Comparison of ENCODE assay signal across 26 cellular contexts in genomic region chr1:234735976-234736375, GRCh38.
DNase-seq lines count a peak whose midpoint lies in the region; ATAC-seq and TF ChIP-seq lines count a peak whose summit lies in the region.
"Had no signal": no experiment of that assay in that cellular context is flagged by ENCODE, and none has a peak within 500 bp of the region (broad histone marks: within the 10 kb centered on the region; RNA-seq: fewer than 3 reads in every experiment).

No MANE protein-coding gene starts in this region.

- peak overlapping the region; percentile 40 for H3K27ac Mint-ChIP-seq in activated CD4-positive, alpha-beta T cell treated with anti-CD3 and anti-CD28 coated beads for 36 hours
- H3K27ac Mint-ChIP-seq in dendritic cell treated with granulocyte-macrophage colony-stimulating factor and Interleukin-4, amounts not matched to agents 40 ng/mL and 50 ng/mL, for 4 days, result peak overlapping the region; percentile 25
- peak overlapping the region; percentile 22 for H3K27ac Mint-ChIP-seq in neural crest cell (ENCODE audit: unreplicated experiment)
- H3K27ac Mint-ChIP-seq: memory B cell had no signal

- H3K36me3 ChIP-seq in vagina, result no peaks in the 10 kb centered on the region
- H3K36me3 ChIP-seq: HAP-1, right lobe of liver, transverse colon had no signal

- no peak for TF ChIP-seq POLR2A in vagina (IDR thresholded peaks at IDR 0.05)

- H3K9me3 Mint-ChIP-seq in activated CD4-positive, alpha-beta T cell treated with anti-CD3 and anti-CD28 coated beads for 36 hours (ENCODE audit: low read depth), result no peaks in the 10 kb centered on the region
- H3K9me3 Mint-ChIP-seq in dendritic cell treated with granulocyte-macrophage colony-stimulating factor and Interleukin-4, amounts not matched to agents 40 ng/mL and 50 ng/mL, for 4 days, result no peaks in the 10 kb centered on the region
- no peaks in the 10 kb centered on the region for H3K9me3 Mint-ChIP-seq in neural crest cell
- H3K9me3 Mint-ChIP-seq: memory B cell had no signal

- no peak overlapping the region for H3K4me3 Mint-ChIP-seq in activated CD4-positive, alpha-beta T cell treated with anti-CD3 and anti-CD28 coated beads for 36 hours
- H3K4me3 Mint-ChIP-seq in dendritic cell treated with granulocyte-macrophage colony-stimulating factor and Interleukin-4, amounts not matched to agents 40 ng/mL and 50 ng/mL, for 4 days, result no peak overlapping the region
- H3K4me3 Mint-ChIP-seq in neural crest cell, result no peak overlapping the region
- H3K4me3 Mint-ChIP-seq: memory B cell had no signal

- H3K27ac ChIP-seq in temporal lobe (ENCODE audit: low read depth, low read length) (peak overlapping the region; percentile 78), vagina (no peak overlapping the region)
- H3K27ac ChIP-seq: right lobe of liver, transverse colon had no signal

- H3K4me1 Mint-ChIP-seq in activated CD4-positive, alpha-beta T cell treated with anti-CD3 and anti-CD28 coated beads for 36 hours, result peaks cover 29% of the 10 kb centered on the region
- peaks cover 51% of the 10 kb centered on the region for H3K4me1 Mint-ChIP-seq in dendritic cell treated with granulocyte-macrophage colony-stimulating factor and Interleukin-4, amounts not matched to agents 40 ng/mL and 50 ng/mL, for 4 days (ENCODE audit: low read depth)
- peaks cover 47% of the 10 kb centered on the region for H3K4me1 Mint-ChIP-seq in neural crest cell

- DNase-seq in activated CD4-positive, alpha-beta T cell treated with anti-CD3 and anti-CD28 coated beads for 36 hours, result no peak
- DNase-seq in activated CD4-positive, alpha-beta T cell treated with anti-CD3 and anti-CD28 coated beads for 48 hours, result no peak
- no peak for DNase-seq in neural crest cell (ENCODE audit: low read depth, low spot score)
- DNase-seq in NCI-H2227 treated with DMSO at 0.1 percent for 48 hours (lab: John Stamatoyannopoulos, UW), result no peak
- no peak for DNase-seq in vagina (ENCODE audit: extremely low spot score in 2 of 2)
- DNase-seq: 8988T; activated CD8-positive, alpha-beta memory T cell treated with anti-CD3 and anti-CD28 coated beads for 24 hours; activated gamma-delta T cell; activated T-cell treated with anti-CD3 and anti-CD28 coated beads for 4 hours; C1 segment of cervical spinal cord; COR-L47; Karpas-422; left cardiac atrium; NCI-H1417 treated with DMSO at 0.1 percent for 48 hours; NCI-H2029 treated with DMSO at 0.1 percent for 48 hours; right lobe of liver; SIG-M5; stimulated activated CD4-positive, alpha-beta T cell treated with anti-CD3 and anti-CD28 coated beads, Interleukin-4, amount 100 ng/mL, for 1 hour; transverse colon had no signal

- no peaks in the 10 kb centered on the region for H3K9me3 ChIP-seq in vagina
- H3K9me3 ChIP-seq: HAP-1, right lobe of liver, transverse colon had no signal

- no peaks in the 10 kb centered on the region for H3K27me3 ChIP-seq in vagina
- H3K27me3 ChIP-seq: right lobe of liver, transverse colon had no signal

- no peak for ATAC-seq in activated CD4-positive, alpha-beta T cell treated with anti-CD3 and anti-CD28 coated beads for 36 hours
- no peak for ATAC-seq in HG02623 (IDR thresholded peaks at IDR 0.05; ENCODE audit: unreplicated experiment)
- ATAC-seq: GM12878, left cardiac atrium, right lobe of liver had no signal

- H3K4me1 ChIP-seq in vagina, result peaks cover 5% of the 10 kb centered on the region
- H3K4me1 ChIP-seq: HAP-1, right lobe of liver had no signal

- no peak for TF ChIP-seq CTCF in neural crest cell (conservative IDR thresholded peaks at IDR 0.05)
- TF ChIP-seq CTCF in vagina (IDR thresholded peaks at IDR 0.05), result no peak

- CTCF ChIA-PET in activated CD4-positive, alpha-beta T cell treated with anti-CD3 and anti-CD28 coated beads for 36 hours (lab: Charles Lee), result no interaction called here

- H3K27me3 Mint-ChIP-seq in activated CD4-positive, alpha-beta T cell treated with anti-CD3 and anti-CD28 coated beads for 36 hours, result no peaks in the 10 kb centered on the region
- no peaks in the 10 kb centered on the region for H3K27me3 Mint-ChIP-seq in dendritic cell treated with granulocyte-macrophage colony-stimulating factor and Interleukin-4, amounts not matched to agents 40 ng/mL and 50 ng/mL, for 4 days
- peaks cover 10% of the 10 kb centered on the region for H3K27me3 Mint-ChIP-seq in neural crest cell (ENCODE audit: low read depth)
- H3K27me3 Mint-ChIP-seq: progenitor cell of endocrine pancreas had no signal

- POLR2A ChIA-PET in activated CD4-positive, alpha-beta T cell treated with anti-CD3 and anti-CD28 coated beads for 36 hours (lab: Charles Lee), result no interaction called here

- intact Hi-C loops in activated CD4-positive, alpha-beta T cell treated with anti-CD3 and anti-CD28 coated beads for 36 hours (cut with DNase I, micrococcal nuclease), result loop anchor here in 1 of 2 experiments (2.0 kb wide), 1 partner anchor 17 kb away; no protein-coding TSS in a partner anchor
- intact Hi-C loops in dendritic cell treated with granulocyte-macrophage colony-stimulating factor and Interleukin-4, amounts not matched to agents 40 ng/mL and 50 ng/mL, for 4 days (cut with micrococcal nuclease), result no loop called here
- intact Hi-C loops in vagina (cut with DNase I), result no loop called here

- no peaks in the 10 kb centered on the region for H3K36me3 Mint-ChIP-seq in activated CD4-positive, alpha-beta T cell treated with anti-CD3 and anti-CD28 coated beads for 36 hours (ENCODE audit: low read depth)
- H3K36me3 Mint-ChIP-seq in dendritic cell treated with granulocyte-macrophage colony-stimulating factor and Interleukin-4, amounts not matched to agents 40 ng/mL and 50 ng/mL, for 4 days (ENCODE audit: low read depth), result no peaks in the 10 kb centered on the region
- H3K36me3 Mint-ChIP-seq in neural crest cell (ENCODE audit: low read depth), result no peaks in the 10 kb centered on the region
- H3K36me3 Mint-ChIP-seq: memory B cell had no signal

- no peak overlapping the region for H3K4me3 ChIP-seq in vagina
- H3K4me3 ChIP-seq: GM12878, HAP-1, right lobe of liver, transverse colon had no signal
